ENCODE assay signal across 13 cellular contexts in the genomic region with DNA sequence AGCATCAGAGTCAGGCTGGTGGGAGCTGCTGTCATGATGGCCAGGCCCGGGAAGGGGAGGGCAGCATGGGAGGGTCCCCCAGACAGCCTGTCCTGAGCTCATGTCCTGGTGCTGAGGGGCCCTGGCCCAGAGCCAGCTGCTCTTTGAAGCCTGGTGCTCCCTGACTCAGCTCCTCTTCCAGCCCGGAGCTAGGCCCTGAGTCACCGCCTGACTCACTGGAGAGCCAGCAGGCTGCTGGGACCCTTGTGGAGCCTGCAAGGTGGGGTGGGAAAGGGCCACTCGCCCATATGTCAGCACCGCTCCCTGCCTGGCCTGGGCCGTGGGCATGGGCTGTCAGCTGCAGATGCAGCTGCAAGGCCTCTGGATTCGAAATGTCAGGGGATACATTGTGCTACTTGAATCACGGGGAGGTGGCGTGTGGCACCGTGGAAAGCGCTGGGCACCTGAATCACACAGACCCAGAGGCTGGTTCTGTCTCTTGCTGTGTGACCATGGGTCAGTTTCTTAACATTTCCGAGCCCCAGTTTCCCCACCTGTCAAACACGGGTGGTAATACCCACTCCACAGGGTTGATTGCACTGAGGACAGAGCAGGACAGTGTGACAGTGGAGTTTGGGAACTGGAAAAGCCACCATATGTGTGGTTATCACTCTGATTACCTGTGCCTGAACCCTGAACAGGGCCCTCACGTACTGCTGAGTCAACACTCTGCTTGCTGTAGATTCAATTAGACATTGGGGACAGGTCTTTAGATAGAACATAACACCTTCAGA. TPM values are rescaled to one million over a fixed set of nuclear protein-coding genes. Genes with fewer than 3 reads are reported as not detected.
DNase-seq lines count a peak whose midpoint lies in the region; ATAC-seq and TF ChIP-seq lines count a peak whose summit lies in the region.
"Had no signal": no experiment of that assay in that cellular context is flagged by ENCODE, and none has a peak within 500 bp of the region (broad histone marks: within the 10 kb centered on the region; RNA-seq: fewer than 3 reads in every experiment).

No MANE protein-coding gene starts in this region.

- H3K4me3 Mint-ChIP-seq in activated CD4-positive, alpha-beta memory T cell treated with anti-CD3 and anti-CD28 coated beads, Interleukin-2, amount 10 ng/mL, durations not matched to agents 7 days and 5 days, result no peak overlapping the region
- H3K4me3 Mint-ChIP-seq: activated T-cell treated with anti-CD3 and anti-CD28 coated beads, Interleukin-2, amount 50 U/mL, for 4 hours; stimulated activated naive CD8-positive, alpha-beta T cell treated with anti-CD3 and anti-CD28 coated beads, Interleukin-15, amount 100 ng/mL, for 72 hours had no signal

- TF ChIP-seq CTCF in epithelial cell of proximal tubule (conservative IDR thresholded peaks at IDR 0.05; ENCODE audit: low read depth, low read length), result no peak
- no peak for TF ChIP-seq CTCF in retinal pigment epithelial cell (conservative IDR thresholded peaks at IDR 0.05; ENCODE audit: low read depth, low read length)
- TF ChIP-seq CTCF in transverse colon (IDR thresholded peaks at IDR 0.05), result no peak

- CTCF ChIA-PET in activated CD4-positive, alpha-beta memory T cell treated with anti-CD3 and anti-CD28 coated beads, Interleukin-2, amount 10 ng/mL, durations not matched to agents 7 days and 5 days (lab: Charles Lee), result interaction anchor here (0.7 kb wide), 1 partner anchor 8 kb away, joined by 3 read pairs; no protein-coding TSS in a partner anchor

- TF ChIP-seq POLR2A in transverse colon (IDR thresholded peaks at IDR 0.05), result no peak

- no peak overlapping the region for H3K27ac ChIP-seq in transverse colon

- no peak for TF ChIP-seq EP300 in transverse colon (IDR thresholded peaks at IDR 0.05; ENCODE audit: low read depth)

- H3K9me3 Mint-ChIP-seq in activated CD4-positive, alpha-beta memory T cell treated with anti-CD3 and anti-CD28 coated beads, Interleukin-2, amount 10 ng/mL, durations not matched to agents 7 days and 5 days, result no peaks in the 10 kb centered on the region
- H3K9me3 Mint-ChIP-seq: activated T-cell treated with anti-CD3 and anti-CD28 coated beads, Interleukin-2, amount 50 U/mL, for 4 hours; stimulated activated naive CD8-positive, alpha-beta T cell treated with anti-CD3 and anti-CD28 coated beads, Interleukin-15, amount 100 ng/mL, for 72 hours had no signal

- DNase-seq in GM04503 (ENCODE audit: low read depth), result peak; percentile 20
- peak; percentile 85 for DNase-seq in RKO (ENCODE audit: low spot score)
- peak; percentile 47 for DNase-seq in epithelial cell of proximal tubule (ENCODE audit: low read depth)
- peak; percentile 62 for DNase-seq in retinal pigment epithelial cell (ENCODE audit: low read depth)
- DNase-seq in stimulated activated CD4-positive, alpha-beta T cell treated with anti-CD3 and anti-CD28 coated beads, Interleukin-12 subunit alpha, Interleukin-12 subunit beta, amount 100 ng/mL, for 4 hours, result no peak
- no peak for DNase-seq in transverse colon
- DNase-seq in activated CD4-positive, alpha-beta memory T cell treated with anti-CD3 and anti-CD28 coated beads, Interleukin-2, amount 10 ng/mL, durations not matched to agents 7 days and 5 days, result no peak
- DNase-seq: activated T-cell treated with anti-CD3 and anti-CD28 coated beads, Interleukin-2, amount 50 U/mL, for 4 hours; NCI-H1694 treated with DMSO at 0.1 percent for 48 hours; small intestine; stimulated activated naive CD8-positive, alpha-beta T cell treated with anti-CD3 and anti-CD28 coated beads, Interleukin-15, amount 100 ng/mL, for 72 hours; T-helper 1 cell had no signal

- WGBS in transverse colon (ENCODE audit: low coverage in 1 of 2), 2 donors, result 76% methylated on average over 14 of the region's 14 CpGs; no CpG with 5 or more reads in 1 of the 2 donors

- no peak for ATAC-seq in HG03469 (IDR thresholded peaks at IDR 0.05; ENCODE audit: unreplicated experiment)
- ATAC-seq: activated T-cell treated with anti-CD3 and anti-CD28 coated beads, Interleukin-2, amount 50 U/mL, for 4 hours; stimulated activated naive CD8-positive, alpha-beta T cell treated with anti-CD3 and anti-CD28 coated beads, Interleukin-15, amount 100 ng/mL, for 72 hours had no signal

- H3K36me3 ChIP-seq in transverse colon, result no peaks in the 10 kb centered on the region

- in situ Hi-C loops in transverse colon (cut with MboI; ENCODE audit: low pct_ligation_motif_present in 1 of 4, low pct_unique_long_range_greater_than_20kb in 1 of 4, low sequenced_read_pairs in 3 of 4), result no loop called here

- H3K4me1 ChIP-seq in transverse colon, result no peaks in the 10 kb centered on the region

- POLR2A ChIA-PET in activated CD4-positive, alpha-beta memory T cell treated with anti-CD3 and anti-CD28 coated beads, Interleukin-2, amount 10 ng/mL, durations not matched to agents 7 days and 5 days (lab: Charles Lee), result no interaction called here

- intact Hi-C loops in transverse colon (cut with DNase I; ENCODE audit: low total_unique reads), result no loop called here

- H3K27ac Mint-ChIP-seq in activated CD4-positive, alpha-beta memory T cell treated with anti-CD3 and anti-CD28 coated beads, Interleukin-2, amount 10 ng/mL, durations not matched to agents 7 days and 5 days, result no peak overlapping the region
- H3K27ac Mint-ChIP-seq: stimulated activated naive CD8-positive, alpha-beta T cell treated with anti-CD3 and anti-CD28 coated beads, Interleukin-15, amount 100 ng/mL, for 72 hours had no signal

- peaks cover 6% of the 10 kb centered on the region for H3K27me3 ChIP-seq in transverse colon

- no peaks in the 10 kb centered on the region for H3K4me1 Mint-ChIP-seq in activated CD4-positive, alpha-beta memory T cell treated with anti-CD3 and anti-CD28 coated beads, Interleukin-2, amount 10 ng/mL, durations not matched to agents 7 days and 5 days
- H3K4me1 Mint-ChIP-seq: stimulated activated naive CD8-positive, alpha-beta T cell treated with anti-CD3 and anti-CD28 coated beads, Interleukin-15, amount 100 ng/mL, for 72 hours had no signal

- no peaks in the 10 kb centered on the region for H3K9me3 ChIP-seq in transverse colon

- peaks cover 15% of the 10 kb centered on the region for H3K27me3 Mint-ChIP-seq in activated CD4-positive, alpha-beta memory T cell treated with anti-CD3 and anti-CD28 coated beads, Interleukin-2, amount 10 ng/mL, durations not matched to agents 7 days and 5 days

- H3K4me3 ChIP-seq in epithelial cell of proximal tubule (ENCODE audit: low read depth, low read length) (no peak overlapping the region), retinal pigment epithelial cell (ENCODE audit: low read length) (no peak overlapping the region), transverse colon (no peak overlapping the region)

- H3K36me3 Mint-ChIP-seq in activated CD4-positive, alpha-beta memory T cell treated with anti-CD3 and anti-CD28 coated beads, Interleukin-2, amount 10 ng/mL, durations not matched to agents 7 days and 5 days (ENCODE audit: low read depth), result no peaks in the 10 kb centered on the region

RNA-seq across cellular contexts. Expression of gene CACNA1I, which starts 4.4 kb away (rescaled TPM):
- total RNA-seq in epithelial cell of proximal tubule, result 0.06 TPM in 1 of 2 replicates, not detected in the other
- 1 to 10 TPM in 2 of 4 donors, under 1 TPM in 2; 0.14 to 1.1 (median 0.66) TPM for total RNA-seq in transverse colon
- total RNA-seq in activated CD4-positive, alpha-beta memory T cell treated with anti-CD3 and anti-CD28 coated beads, Interleukin-2, amount 10 ng/mL, durations not matched to agents 7 days and 5 days, result 1 to 10 TPM; 8.7 to 8.8 TPM

RNA-seq across cellular contexts. Expression of gene RPS19BP1, which starts 42.4 kb away (rescaled TPM):
- 126 and 197 TPM in 2 replicates for total RNA-seq in epithelial cell of proximal tubule
- 100 to 1,000 TPM in 2 of 4 donors, 10 to 100 TPM in 2; 20.5 to 153 (median 97.8) TPM for total RNA-seq in transverse colon
- total RNA-seq in activated CD4-positive, alpha-beta memory T cell treated with anti-CD3 and anti-CD28 coated beads, Interleukin-2, amount 10 ng/mL, durations not matched to agents 7 days and 5 days, result 10 to 100 TPM; 54.3 to 60.7 TPM

RNA-seq across cellular contexts. Expression of gene ATF4, which starts 54.6 kb away (rescaled TPM):
- total RNA-seq in epithelial cell of proximal tubule, result 294 and 415 TPM in 2 replicates
- 100 to 1,000 TPM; 262 to 566 (median 339) TPM for total RNA-seq in transverse colon
- 100 to 1,000 TPM; 456 to 460 TPM for total RNA-seq in activated CD4-positive, alpha-beta memory T cell treated with anti-CD3 and anti-CD28 coated beads, Interleukin-2, amount 10 ng/mL, durations not matched to agents 7 days and 5 days

Comparison
In these comparisons a context has a peak if more than half of its experiments do, and no peak if none do; other contexts are left out.
1. DNase-seq: peak in GM04503 (single experiment), RKO (single experiment), epithelial cell of proximal tubule (single experiment) and retinal pigment epithelial cell (single experiment); none in stimulated activated CD4-positive, alpha-beta T cell treated with anti-CD3 and anti-CD28 coated beads, Interleukin-12 subunit alpha, Interleukin-12 subunit beta, amount 100 ng/mL, for 4 hours (single experiment), transverse colon (single experiment) and activated CD4-positive, alpha-beta memory T cell treated with anti-CD3 and anti-CD28 coated beads, Interleukin-2, amount 10 ng/mL, durations not matched to agents 7 days and 5 days (single experiment).